8 cellular contexts compared by ENCODE assay signal in the genomic region with DNA sequence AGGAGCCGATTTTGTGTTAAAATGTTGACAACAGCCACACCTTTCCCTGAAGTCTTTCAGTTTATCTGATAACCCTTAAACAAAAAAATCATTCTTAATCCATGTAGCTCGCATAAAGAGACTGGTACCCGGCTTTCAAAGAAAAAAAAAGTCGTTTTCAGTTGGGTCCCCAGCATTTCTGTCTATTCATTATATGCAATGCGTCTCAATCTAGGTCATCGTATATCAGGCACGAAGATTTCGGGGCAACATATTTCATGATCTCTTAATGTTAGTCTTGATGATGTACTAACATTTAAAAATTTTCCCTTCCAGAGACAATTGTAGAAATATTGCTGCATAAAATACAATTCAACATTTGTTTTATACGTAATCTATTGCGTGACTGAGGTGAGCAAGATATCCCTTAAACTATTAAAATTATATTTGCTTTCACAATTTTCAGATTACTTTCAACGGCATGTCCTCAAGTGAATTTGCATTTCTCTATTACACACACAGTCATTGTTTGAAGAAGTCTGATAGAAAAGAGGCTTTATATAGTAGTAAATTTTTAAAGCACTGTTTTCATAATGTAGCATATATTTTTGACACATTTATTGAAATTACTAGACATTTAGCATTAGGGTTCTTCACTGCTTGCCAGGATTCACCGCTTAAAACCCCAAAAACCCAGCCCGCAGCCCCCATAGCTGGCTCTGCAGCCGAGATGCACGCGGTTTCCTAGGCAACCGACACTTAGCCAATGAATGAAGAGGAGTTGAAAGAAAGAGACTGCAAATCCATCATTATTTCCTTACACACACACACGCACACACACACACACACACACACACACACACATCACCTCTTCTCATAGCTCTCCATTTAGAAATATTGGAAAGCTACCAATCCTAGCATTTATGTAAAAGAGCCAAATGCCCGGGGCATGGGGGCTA. TPM values are rescaled to one million over a fixed set of nuclear protein-coding genes. Genes with fewer than 3 reads are reported as not detected.
DNase-seq lines count a peak whose midpoint lies in the region; ATAC-seq, FAIRE-seq and TF ChIP-seq lines count a peak whose summit lies in the region.

No MANE protein-coding gene starts in this region.

- peaks cover 58% of the 10 kb centered on the region for H3K4me1 ChIP-seq in CD8-positive, alpha-beta memory T cell (ENCODE audit: insufficient read depth, low read length)
- peaks cover 35% of the 10 kb centered on the region for H3K4me1 ChIP-seq in astrocyte (ENCODE audit: insufficient read depth, low read length)
- peaks cover 11 to 29% of the 10 kb centered on the region in 2 donors for H3K4me1 ChIP-seq in kidney (ENCODE audit: control insufficient read depth in 1 of 2, insufficient read depth in 1 of 2, low read depth in 1 of 2, low read length in 2 of 2)
- 0 out of 2 replicates have a peak, but pooled peaks cover 4% of the 10 kb centered on the region for H3K4me1 ChIP-seq in PC-9 (replicated peaks; ENCODE audit: insufficient read depth)

- no peak overlapping the region for H3K27ac ChIP-seq in CD8-positive, alpha-beta memory T cell (ENCODE audit: low read depth, low read length)
- no peak overlapping the region for H3K27ac ChIP-seq in astrocyte (ENCODE audit: low read depth, low read length)
- H3K27ac ChIP-seq in kidney (ENCODE audit: low read depth in 2 of 2, low read length in 2 of 2), result peak overlapping the region; percentile 59 to 86
- no peak overlapping the region for H3K27ac ChIP-seq in PC-9

- H3K36me3 Mint-ChIP-seq in CD8-positive, alpha-beta memory T cell, result no peaks in the 10 kb centered on the region
- peaks cover 4% of the 10 kb centered on the region for H3K36me3 Mint-ChIP-seq in astrocyte (ENCODE audit: low read depth, unreplicated experiment)

- ATAC-seq in stimulated activated naive CD8-positive, alpha-beta T cell treated with anti-CD3 and anti-CD28 coated beads, Interleukin-15, amount 100 ng/mL, for 72 hours, result no peak
- ATAC-seq in GM19395 (IDR thresholded peaks at IDR 0.05; ENCODE audit: unreplicated experiment), result no peak

- TF ChIP-seq CTCF in astrocyte (IDR thresholded peaks at IDR 0.05; ENCODE audit: insufficient read depth, low read depth, low read length) (no peak), kidney (IDR thresholded peaks at IDR 0.05; ENCODE audit: borderline replicate concordance, extremely low read depth, insufficient read depth) (no peak), PC-9 (conservative IDR thresholded peaks at IDR 0.05) (no peak)

- peak overlapping the region; percentile 57 to 96 (median 90) for H3K4me3 Mint-ChIP-seq in CD8-positive, alpha-beta memory T cell
- H3K4me3 Mint-ChIP-seq in astrocyte (ENCODE audit: unreplicated experiment), result peak overlapping the region; percentile 85
- peak overlapping the region; percentile 76 to 77 for H3K4me3 Mint-ChIP-seq in stimulated activated naive CD8-positive, alpha-beta T cell treated with anti-CD3 and anti-CD28 coated beads, Interleukin-15, amount 100 ng/mL, for 72 hours

- intact Hi-C loops in kidney (cut with DNase I), result no loop called here
- intact Hi-C loops in PC-9 (cut with micrococcal nuclease; ENCODE audit: unreplicated experiment), result no loop called here

- CTCF ChIA-PET in CD8-positive, alpha-beta memory T cell (lab: Charles Lee), result interaction anchor here (0.6 to 1.4 kb wide), 6 partner anchors 19 to 1594 kb away, joined by 3 to 6 read pairs (median 4); no protein-coding TSS in a partner anchor
- CTCF ChIA-PET in PC-9 (lab: Charles Lee), result interaction anchor here (0.7 kb wide), 1 partner anchor 471 kb away, joined by 4 read pairs; no protein-coding TSS in a partner anchor

- peak overlapping the region; percentile 98 for H2AFZ ChIP-seq in astrocyte (ENCODE audit: low read depth, low read length)
- H2AFZ ChIP-seq in PC-9, result no peak overlapping the region

- peak in 1 of 5 donors; percentile 15 for DNase-seq in CD8-positive, alpha-beta memory T cell
- DNase-seq in NCI-H187 treated with DMSO at 0.1 percent for 48 hours (lab: John Stamatoyannopoulos, UW), result peak; percentile 76
- DNase-seq in astrocyte (ENCODE audit: low read depth), result peak; percentile 46
- no peak for DNase-seq in kidney
- DNase-seq in stimulated activated naive CD8-positive, alpha-beta T cell treated with anti-CD3 and anti-CD28 coated beads, Interleukin-15, amount 100 ng/mL, for 72 hours, result no peak
- DNase-seq in PC-9, result no peak
- no peak for DNase-seq in activated naive CD4-positive, alpha-beta T cell treated with anti-CD3 and anti-CD28 coated beads, Interleukin-2, amount 50 U/mL, for 16 hours

- H3K27ac Mint-ChIP-seq in CD8-positive, alpha-beta memory T cell, result peak overlapping the region in 2 of 8 donors; percentile 22 to 78
- H3K27ac Mint-ChIP-seq in astrocyte (ENCODE audit: unreplicated experiment), result peak overlapping the region; percentile 35
- H3K27ac Mint-ChIP-seq in stimulated activated naive CD8-positive, alpha-beta T cell treated with anti-CD3 and anti-CD28 coated beads, Interleukin-15, amount 100 ng/mL, for 72 hours, result no peak overlapping the region

- no TSS peak for BruUV-seq in PC-9 (replicated peaks; lab: Mats Ljungman, UMichigan)

- H3K9me3 ChIP-seq in CD8-positive, alpha-beta memory T cell (ENCODE audit: low read length), result no peaks in the 10 kb centered on the region
- H3K9me3 ChIP-seq in astrocyte (ENCODE audit: insufficient read depth, low read depth, low read length) (no peaks in the 10 kb centered on the region), kidney (ENCODE audit: control insufficient read depth in 1 of 2, low read length in 2 of 2) (no peaks in the 10 kb centered on the region), PC-9 (ENCODE audit: insufficient read depth, low read depth) (no peaks in the 10 kb centered on the region)

- H3K4me2 ChIP-seq in astrocyte (ENCODE audit: low read length), result peak overlapping the region; percentile 97
- H3K4me2 ChIP-seq in PC-9, result no peak overlapping the region

- POLR2A ChIA-PET in CD8-positive, alpha-beta memory T cell (lab: Charles Lee), result interaction anchor here (0.6 kb wide), 1 partner anchor 11 kb away, joined by 3 read pairs; no protein-coding TSS in a partner anchor
- POLR2A ChIA-PET in PC-9 (lab: Charles Lee; ENCODE audit: unreplicated experiment), result no interaction called here

- H3K9me2 ChIP-seq in PC-9 (ENCODE audit: insufficient read depth), result no peaks in the 10 kb centered on the region

- FAIRE-seq in astrocyte (lab: Jason Lieb, UNC) (no peak), kidney (lab: Jason Lieb, UNC) (no peak)

- no peaks in the 10 kb centered on the region for H3F3A ChIP-seq in PC-9 (ENCODE audit: insufficient read depth, low read depth)

- peaks cover 71% of the 10 kb centered on the region for H3K27me3 ChIP-seq in CD8-positive, alpha-beta memory T cell (ENCODE audit: insufficient read depth, low read length, poor library complexity, severe bottlenecking)
- peaks cover 69% of the 10 kb centered on the region for H3K27me3 ChIP-seq in astrocyte (ENCODE audit: insufficient read depth, low read length)
- H3K27me3 ChIP-seq in PC-9 (ENCODE audit: insufficient read depth, low read depth), result no peaks in the 10 kb centered on the region

- H4K20me1 ChIP-seq in astrocyte (ENCODE audit: insufficient read depth, low read length), result peaks cover 11% of the 10 kb centered on the region
- H4K20me1 ChIP-seq in PC-9 (ENCODE audit: insufficient read depth), result no peaks in the 10 kb centered on the region

- no peak overlapping the region for H3K4me3 ChIP-seq in CD8-positive, alpha-beta memory T cell (ENCODE audit: low read length)
- H3K4me3 ChIP-seq in astrocyte (ENCODE audit: insufficient read depth, low read depth, low read length), result peak overlapping the region; percentile 77
- H3K4me3 ChIP-seq in kidney (ENCODE audit: low read length in 2 of 2), result peak overlapping the region; percentile 72 to 92
- H3K4me3 ChIP-seq in PC-9, result no peak overlapping the region

- H3K27me3 Mint-ChIP-seq in CD8-positive, alpha-beta memory T cell, result peaks cover 85 to 88% of the 10 kb centered on the region in 2 donors
- peaks cover 10% of the 10 kb centered on the region for H3K27me3 Mint-ChIP-seq in astrocyte (ENCODE audit: low read depth, unreplicated experiment)
- peaks cover 100% of the 10 kb centered on the region for H3K27me3 Mint-ChIP-seq in stimulated activated naive CD8-positive, alpha-beta T cell treated with anti-CD3 and anti-CD28 coated beads, Interleukin-15, amount 100 ng/mL, for 72 hours

- peaks cover 37 to 53% (median 52%) of the 10 kb centered on the region in 3 donors for H3K4me1 Mint-ChIP-seq in CD8-positive, alpha-beta memory T cell
- peaks cover 23% of the 10 kb centered on the region for H3K4me1 Mint-ChIP-seq in astrocyte (ENCODE audit: low read depth, unreplicated experiment)
- H3K4me1 Mint-ChIP-seq in stimulated activated naive CD8-positive, alpha-beta T cell treated with anti-CD3 and anti-CD28 coated beads, Interleukin-15, amount 100 ng/mL, for 72 hours, result peaks cover 60% of the 10 kb centered on the region

- peaks cover 0 to 3% (median 0%) of the 10 kb centered on the region in 5 donors for H3K9me3 Mint-ChIP-seq in CD8-positive, alpha-beta memory T cell
- no peaks in the 10 kb centered on the region for H3K9me3 Mint-ChIP-seq in astrocyte (ENCODE audit: unreplicated experiment)
- H3K9me3 Mint-ChIP-seq in stimulated activated naive CD8-positive, alpha-beta T cell treated with anti-CD3 and anti-CD28 coated beads, Interleukin-15, amount 100 ng/mL, for 72 hours, result no peaks in the 10 kb centered on the region

- H3K79me2 ChIP-seq in astrocyte (ENCODE audit: insufficient read depth, low read length), result peaks cover 10% of the 10 kb centered on the region
- no peaks in the 10 kb centered on the region for H3K79me2 ChIP-seq in PC-9 (ENCODE audit: low read depth)

- H3K9ac ChIP-seq in astrocyte (ENCODE audit: low read length), result peak overlapping the region; percentile 80
- peak overlapping the region; percentile 20 to 80 for H3K9ac ChIP-seq in kidney (ENCODE audit: low read length in 2 of 2)

- H3K36me3 ChIP-seq in CD8-positive, alpha-beta memory T cell (ENCODE audit: insufficient read depth, low read length), result no peaks in the 10 kb centered on the region
- no peaks in the 10 kb centered on the region for H3K36me3 ChIP-seq in astrocyte (ENCODE audit: insufficient read depth, low read length)
- no peaks in the 10 kb centered on the region for H3K36me3 ChIP-seq in kidney (ENCODE audit: control insufficient read depth in 1 of 2, insufficient read depth in 2 of 2, low read length in 2 of 2)
- no peaks in the 10 kb centered on the region for H3K36me3 ChIP-seq in PC-9 (ENCODE audit: low read depth)

RNA-seq across cellular contexts. Expression of a gene that starts 3.1 kb away (rescaled TPM):
- under 1 TPM in 1 of 2 experiments, not detected in 1; 0.13 TPM for total RNA-seq in CD8-positive, alpha-beta memory T cell
- polyA plus RNA-seq in CD8-positive, alpha-beta memory T cell, result 0.59 TPM
- total RNA-seq in astrocyte, result 124 and 144 TPM in 2 replicates
- 34.2 TPM for total RNA-seq in kidney
- polyA plus RNA-seq in kidney (ENCODE audit: insufficient read depth, low read depth, low replicate concordance), result 46.1 TPM
- 1.3 and 2.5 TPM in 2 replicates for total RNA-seq in PC-9 (2021)

RNA-seq across cellular contexts. Expression of a gene that starts 28.2 kb away (rescaled TPM):
- total RNA-seq in CD8-positive, alpha-beta memory T cell, result 10 to 100 TPM; 24.4 to 25.2 TPM
- polyA plus RNA-seq in CD8-positive, alpha-beta memory T cell, result 50.4 TPM
- total RNA-seq in astrocyte (22.2 and 23.4 TPM in 2 replicates), kidney (24.9 TPM), PC-9 (2021) (33.8 and 47.6 TPM in 2 replicates)
- 36.8 TPM for polyA plus RNA-seq in kidney (ENCODE audit: insufficient read depth, low read depth, low replicate concordance)

Comparison
In these comparisons a context has a peak if more than half of its experiments do, and no peak if none do; other contexts are left out.
1. DNase-seq: peak in NCI-H187 treated with DMSO at 0.1 percent for 48 hours (single experiment) and astrocyte (single experiment); none in kidney (single experiment), stimulated activated naive CD8-positive, alpha-beta T cell treated with anti-CD3 and anti-CD28 coated beads, Interleukin-15, amount 100 ng/mL, for 72 hours (0 of 2), PC-9 (0 of 2) and activated naive CD4-positive, alpha-beta T cell treated with anti-CD3 and anti-CD28 coated beads, Interleukin-2, amount 50 U/mL, for 16 hours (single experiment).
2. H3K27ac ChIP-seq: peak in kidney (2 of 2); none in CD8-positive, alpha-beta memory T cell (single experiment), astrocyte (single experiment) and PC-9 (single experiment).
3. H3K4me3 ChIP-seq: peak in astrocyte (single experiment) and kidney (2 of 2); none in CD8-positive, alpha-beta memory T cell (single experiment) and PC-9 (single experiment).
4. RNA of a gene that starts 3.1 kb away (total RNA-seq): 124 to 144 TPM in astrocyte and 34.2 TPM in kidney (single experiment); 1.3 to 2.5 TPM in PC-9 and 0.13 TPM in CD8-positive, alpha-beta memory T cell; every median in the first group is over 10 times any median in the second.
5. Peak in every context shown above with its lines, with median percentiles within 50 percentile points of each other: H3K4me3 Mint-ChIP-seq.